4 cellular contexts compared by ENCODE assay signal in the genomic region with DNA sequence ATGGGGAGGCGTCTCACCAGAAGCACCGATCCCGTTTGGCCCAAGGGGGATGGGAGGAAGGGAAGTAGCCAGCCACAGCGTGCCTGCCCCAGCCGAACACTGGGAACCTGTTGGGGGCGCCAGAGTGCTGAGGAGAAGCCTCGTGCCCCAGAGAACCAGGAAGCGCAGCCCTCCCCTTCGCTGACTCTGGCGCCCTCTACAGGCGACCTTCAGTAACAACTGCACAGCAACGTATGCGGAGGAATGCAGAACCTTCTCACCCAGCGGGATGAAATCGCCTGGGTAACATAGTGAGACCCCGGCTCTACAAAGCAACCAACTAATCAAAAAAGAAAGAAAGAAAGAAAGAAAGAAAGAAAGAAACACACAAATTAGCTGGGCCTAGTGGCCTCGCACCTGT. TPM values are rescaled to one million over a fixed set of nuclear protein-coding genes. Genes with fewer than 3 reads are reported as not detected.
"Had no signal": no experiment of that assay in that cellular context is flagged by ENCODE, and none has a peak within 500 bp of the region (broad histone marks: within the 10 kb centered on the region; RNA-seq: fewer than 3 reads in every experiment).

Gene CT45A3, minus strand, starts transcription at position 101 of the 400 bp plus-strand sequence. CDS start 3,747 bp downstream, outside the sequence.

RNA-seq across cellular contexts. Expression of gene CT45A3, which starts in this region (rescaled TPM):
- total RNA-seq: HepG2, HT-29, IMR-90 had no signal
- polyA plus RNA-seq: HepG2, IgD-negative memory B cell, IMR-90 had no signal
